In the genomic region with DNA sequence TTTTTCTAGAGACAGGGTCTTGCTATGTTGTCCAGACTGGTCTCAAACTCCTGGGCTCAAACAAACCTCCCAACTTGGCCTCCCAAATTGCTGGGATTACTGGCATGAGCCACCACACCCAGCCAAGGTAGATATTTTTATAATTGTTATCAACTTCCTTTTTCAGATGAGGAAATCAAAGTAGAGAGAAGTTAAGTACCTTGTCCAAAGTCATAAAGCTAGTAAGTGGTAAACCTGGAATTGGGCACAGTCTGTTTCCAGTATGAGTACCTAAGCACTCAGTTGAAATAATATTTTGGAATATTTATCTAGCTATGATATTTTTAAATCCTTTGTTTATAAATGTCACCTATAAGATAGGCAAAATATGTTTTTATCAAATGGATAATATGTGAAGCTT, we compare ENCODE assay signal across 21 cellular contexts.
"Had no signal": no experiment of that assay in that cellular context is flagged by ENCODE, and none has a peak within 500 bp of the region (broad histone marks: within the 10 kb centered on the region; RNA-seq: fewer than 3 reads in every experiment).

No MANE protein-coding gene starts in this region.

- H3K4me1 Mint-ChIP-seq: memory B cell, mesothelial cell of epicardium, nephron had no signal

- H3K27me3 Mint-ChIP-seq: memory B cell, progenitor cell of endocrine pancreas had no signal

- FAIRE-seq: islet of Langerhans, pancreas, small intestine had no signal

- ATAC-seq: gastrocnemius medialis, heart right ventricle, left lobe of liver, lower lobe of right lung, pancreas, right cardiac atrium, upper lobe of right lung had no signal

- DNase-seq: cortex of kidney; dorsolateral prefrontal cortex; effector CD8-positive, alpha-beta T cell; gastrocnemius medialis; heart right ventricle; hypothalamus; kidney glomerular epithelial cell; lower lobe of right lung; occipital lobe; pancreas; right cardiac atrium; small intestine; upper lobe of right lung had no signal

- H3K27me3 ChIP-seq: dorsolateral prefrontal cortex, gastrocnemius medialis, heart right ventricle, pancreas, tibial nerve, upper lobe of right lung, vagina had no signal

- H3K27ac ChIP-seq: dorsolateral prefrontal cortex, gastrocnemius medialis, heart right ventricle, lower lobe of right lung, pancreas, tibial nerve, upper lobe of right lung, vagina had no signal

- H3K36me3 ChIP-seq: lower lobe of right lung, pancreas, upper lobe of right lung, vagina had no signal

- H3K4me1 ChIP-seq: lower lobe of right lung, pancreas, tibial nerve, upper lobe of right lung, vagina had no signal

- H3K9me3 Mint-ChIP-seq: memory B cell, nephron had no signal

- H3K27ac Mint-ChIP-seq: memory B cell, mesothelial cell of epicardium, nephron, progenitor cell of endocrine pancreas had no signal

- H3K4me3 Mint-ChIP-seq: memory B cell, mesothelial cell of epicardium, nephron had no signal

- H3K9me3 ChIP-seq: gastrocnemius medialis, heart right ventricle, lower lobe of right lung, pancreas, tibial nerve, upper lobe of right lung, vagina had no signal

- H3K4me3 ChIP-seq: dorsolateral prefrontal cortex, gastrocnemius medialis, heart right ventricle, lower lobe of right lung, pancreas, tibial nerve, upper lobe of right lung, vagina had no signal
